In the genomic region with DNA sequence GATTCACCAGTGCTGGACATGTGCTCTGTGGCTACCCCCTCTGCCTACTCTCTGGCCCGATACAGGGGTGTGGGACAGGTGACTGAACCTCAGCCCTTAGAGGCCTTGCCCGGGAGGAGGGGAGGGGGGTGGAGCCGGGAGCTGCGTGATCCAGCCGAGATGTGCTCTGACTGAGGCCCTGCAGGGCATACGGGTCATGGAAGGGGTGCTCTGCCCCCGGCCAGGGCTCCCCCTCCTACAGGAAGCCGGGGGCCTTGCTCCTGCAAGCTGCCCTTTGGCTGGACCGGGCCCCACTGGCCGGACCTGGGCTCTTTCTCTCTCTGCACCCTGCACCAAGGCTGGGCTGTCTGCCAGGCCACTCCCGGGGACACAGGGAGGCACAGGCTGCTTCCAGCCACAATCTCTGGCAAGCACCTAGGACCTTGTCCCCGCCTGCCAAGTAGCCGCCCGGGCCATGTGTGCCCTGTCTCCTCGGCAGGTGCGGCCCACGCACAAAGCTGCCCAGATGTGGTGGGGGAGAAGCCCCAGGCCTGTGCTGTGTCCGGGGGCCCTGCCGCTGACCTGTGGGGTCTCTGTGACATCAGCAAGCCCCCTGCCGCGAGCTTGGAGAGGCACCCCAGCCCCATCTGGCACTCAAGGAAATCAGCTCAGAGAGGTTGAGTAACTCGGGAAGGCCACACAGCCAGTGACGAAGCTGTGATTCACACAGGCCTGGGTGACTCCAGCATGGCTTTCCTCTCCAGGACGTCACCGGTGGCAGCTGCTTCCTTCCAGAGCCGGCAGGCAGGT, we compare ENCODE assay signal across 9 cellular contexts. TPM values are rescaled to one million over a fixed set of nuclear protein-coding genes. Genes with fewer than 3 reads are reported as not detected.
DNase-seq lines count a peak whose midpoint lies in the region; ATAC-seq and TF ChIP-seq lines count a peak whose summit lies in the region.
"Had no signal": no experiment of that assay in that cellular context is flagged by ENCODE, and none has a peak within 500 bp of the region (broad histone marks: within the 10 kb centered on the region; RNA-seq: fewer than 3 reads in every experiment).

No MANE protein-coding gene starts in this region.

- CTCF ChIA-PET in GM10248 (lab: Yijun Ruan, JAX), result interaction anchor here (0.9 to 1.5 kb wide), 4 partner anchors 10 to 249 kb away, joined by 3 to 4 read pairs (median 3); no protein-coding TSS in a partner anchor

- no peaks in the 10 kb centered on the region for H3K79me2 ChIP-seq in neural progenitor cell (ENCODE audit: low read depth)

- H3F3A ChIP-seq in neural progenitor cell (ENCODE audit: low read depth), result peaks cover 10% of the 10 kb centered on the region

- 35 to 44% methylated on average over 8 to 22 of the region's 26 CpGs for WGBS in testis, 2 donors

- H3K36me3 Mint-ChIP-seq in activated naive CD4-positive, alpha-beta T cell treated with anti-CD3 and anti-CD28 coated beads, Interleukin-2, amount 50 U/mL, for 72 hours, result no peaks in the 10 kb centered on the region
- no peaks in the 10 kb centered on the region for H3K36me3 Mint-ChIP-seq in neural progenitor cell

- ATAC-seq in activated naive CD4-positive, alpha-beta T cell treated with anti-CD3 and anti-CD28 coated beads, Interleukin-2, amount 50 U/mL, for 72 hours, result peak; percentile 34 to 85
- peak; percentile 70 to 78 for ATAC-seq in left cardiac atrium

- no peak overlapping the region; the same call in 1 of the 2 replicates for H3K27ac ChIP-seq in SJCRH30
- H3K27ac ChIP-seq in testis, result peak overlapping the region in 1 of 2 donors; percentile 21
- no peak overlapping the region for H3K27ac ChIP-seq in neural progenitor cell

- peak overlapping the region in 1 of 2 donors; percentile 72 for H3K27ac Mint-ChIP-seq in activated naive CD4-positive, alpha-beta T cell treated with anti-CD3 and anti-CD28 coated beads, Interleukin-2, amount 50 U/mL, for 72 hours
- no peak overlapping the region for H3K27ac Mint-ChIP-seq in neural progenitor cell

- H3K27me3 Mint-ChIP-seq in neural progenitor cell (ENCODE audit: insufficient read depth, low read depth), result peaks cover 5% of the 10 kb centered on the region

- no peaks in the 10 kb centered on the region for H4K20me1 ChIP-seq in neural progenitor cell (ENCODE audit: low read depth)

- TF ChIP-seq POLR2A in testis (IDR thresholded peaks at IDR 0.05), result no peak

- no peaks in the 10 kb centered on the region for H3K36me3 ChIP-seq in SJCRH30
- H3K36me3 ChIP-seq in testis (ENCODE audit: low read depth, missing control alignments), result no peaks in the 10 kb centered on the region
- H3K36me3 ChIP-seq in neural progenitor cell, result no peaks in the 10 kb centered on the region

- H3K4me3 ChIP-seq in SJCRH30, result no peak overlapping the region
- no peak overlapping the region for H3K4me3 ChIP-seq in testis
- H3K4me3 ChIP-seq in neural progenitor cell, result no peak overlapping the region

- DNase-seq in activated naive CD4-positive, alpha-beta T cell treated with anti-CD3 and anti-CD28 coated beads, Interleukin-2, amount 50 U/mL, for 72 hours (ENCODE audit: low spot score in 2 of 2), result peak in 1 of 2 donors; percentile 58
- DNase-seq in activated naive CD4-positive, alpha-beta T cell treated with anti-CD3 and anti-CD28 coated beads, Interleukin-2, amount 50 U/mL, for 16 hours, result no peak
- DNase-seq in SJCRH30 (peak; percentile 76 to 81), left cardiac atrium (peak; percentile 68), testis (peak; percentile 88), GM10248 (ENCODE audit: extremely low spot score) (no peak), neural progenitor cell (ENCODE audit: low spot score) (no peak), T1000 (lab: John Stamatoyannopoulos, UW) (no peak)
- DNase-seq: NCI-H2171 had no signal

- intact Hi-C loops in left cardiac atrium (cut with DNase I) (no loop called here), testis (cut with DNase I; ENCODE audit: low total_unique reads) (no loop called here)

- peaks cover 11% of the 10 kb centered on the region for H3K4me1 Mint-ChIP-seq in neural progenitor cell

- TF ChIP-seq CTCF in testis (IDR thresholded peaks at IDR 0.05) (no peak), GM10248 (IDR thresholded peaks at IDR 0.05; ENCODE audit: control extremely low read depth, extremely low read depth, low read depth, missing control alignments) (no peak), neural progenitor cell (IDR thresholded peaks at IDR 0.05) (no peak)

- no peak overlapping the region for H3K4me2 ChIP-seq in neural progenitor cell

- no peak overlapping the region for H2AFZ ChIP-seq in neural progenitor cell (replicated peaks)

- peaks cover 5% of the 10 kb centered on the region; the same call in 1 of the 2 replicates for H3K4me1 ChIP-seq in SJCRH30
- peaks cover 11% of the 10 kb centered on the region for H3K4me1 ChIP-seq in testis
- no peaks in the 10 kb centered on the region for H3K4me1 ChIP-seq in neural progenitor cell

- POLR2A ChIA-PET in GM10248 (lab: Yijun Ruan, JAX), result no interaction called here

- H3K9ac ChIP-seq in neural progenitor cell, result no peak overlapping the region

- H3K9me3 ChIP-seq in SJCRH30 (replicated peaks) (no peaks in the 10 kb centered on the region), testis (no peaks in the 10 kb centered on the region), neural progenitor cell (ENCODE audit: low read depth) (no peaks in the 10 kb centered on the region)

- H3K4me3 Mint-ChIP-seq in neural progenitor cell, result no peak overlapping the region

- H3K9me3 Mint-ChIP-seq in activated naive CD4-positive, alpha-beta T cell treated with anti-CD3 and anti-CD28 coated beads, Interleukin-2, amount 50 U/mL, for 72 hours, result no peaks in the 10 kb centered on the region
- H3K9me3 Mint-ChIP-seq in neural progenitor cell, result no peaks in the 10 kb centered on the region

- H3K27me3 ChIP-seq in SJCRH30 (no peaks in the 10 kb centered on the region), testis (no peaks in the 10 kb centered on the region), neural progenitor cell (no peaks in the 10 kb centered on the region)

RNA-seq across cellular contexts. Expression of gene SCNN1D, which starts 1.5 kb away (rescaled TPM):
- total RNA-seq in activated naive CD4-positive, alpha-beta T cell treated with anti-CD3 and anti-CD28 coated beads, Interleukin-2, amount 50 U/mL, for 72 hours, result 10 to 100 TPM in 1 of 2 donors, 1 to 10 TPM in 1; 3.2 to 11.7 TPM
- 1.1 and 2.2 TPM in 2 replicates for total RNA-seq in SJCRH30 (2014; rRNA removed; shearing (Covaris generic))
- total RNA-seq in left cardiac atrium (1 to 10 TPM; 3.5 to 4.1 TPM), testis (10 to 100 TPM; 49.9 to 58.7 TPM), neural progenitor cell (ENCODE audit: low replicate concordance) (0.41 and 4.7 TPM in 2 replicates)
- polyA plus RNA-seq in testis (ENCODE audit: insufficient read depth, low read depth, low replicate concordance), result 21.0 TPM

RNA-seq across cellular contexts. Expression of gene UBE2J2, which starts 8.1 kb away (rescaled TPM):
- 10 to 100 TPM; 59.4 to 80.5 TPM for total RNA-seq in activated naive CD4-positive, alpha-beta T cell treated with anti-CD3 and anti-CD28 coated beads, Interleukin-2, amount 50 U/mL, for 72 hours
- total RNA-seq in SJCRH30 (2014; rRNA removed; shearing (Covaris generic)), result 109 and 115 TPM in 2 replicates
- total RNA-seq in left cardiac atrium (10 to 100 TPM; 35.9 to 41.5 TPM), testis (100 to 1,000 TPM; 133 to 139 TPM), neural progenitor cell (ENCODE audit: low replicate concordance) (32.9 and 39.2 TPM in 2 replicates)
- 203 TPM for polyA plus RNA-seq in testis (ENCODE audit: insufficient read depth, low read depth, low replicate concordance)

RNA-seq across cellular contexts. Expression of gene ACAP3, which starts 26.0 kb away (rescaled TPM):
- total RNA-seq in activated naive CD4-positive, alpha-beta T cell treated with anti-CD3 and anti-CD28 coated beads, Interleukin-2, amount 50 U/mL, for 72 hours, result 10 to 100 TPM; 38.3 to 52.4 TPM
- total RNA-seq in SJCRH30 (2014; rRNA removed; shearing (Covaris generic)), result 18.7 and 27.4 TPM in 2 replicates
- total RNA-seq in left cardiac atrium (10 to 100 TPM; 36.2 to 46.7 TPM), testis (10 to 100 TPM; 53.0 to 62.7 TPM), neural progenitor cell (ENCODE audit: low replicate concordance) (10.7 and 24.6 TPM in 2 replicates)
- polyA plus RNA-seq in testis (ENCODE audit: insufficient read depth, low read depth, low replicate concordance), result 16.8 TPM

RNA-seq across cellular contexts. Expression of gene PUSL1, which starts 26.7 kb away (rescaled TPM):
- 10 to 100 TPM; 15.1 to 39.5 TPM for total RNA-seq in activated naive CD4-positive, alpha-beta T cell treated with anti-CD3 and anti-CD28 coated beads, Interleukin-2, amount 50 U/mL, for 72 hours
- total RNA-seq in SJCRH30 (2014; rRNA removed; shearing (Covaris generic)), result 23.9 and 25.3 TPM in 2 replicates
- total RNA-seq in left cardiac atrium, result 10 to 100 TPM; 11.4 to 12.2 TPM
- 10 to 100 TPM; 35.4 to 39.0 TPM for total RNA-seq in testis
- polyA plus RNA-seq in testis (ENCODE audit: insufficient read depth, low read depth, low replicate concordance), result 12.4 TPM
- total RNA-seq in neural progenitor cell (ENCODE audit: low replicate concordance), result 3.7 and 22.5 TPM in 2 replicates

RNA-seq across cellular contexts. Expression of gene C1QTNF12, which starts 35.2 kb away (rescaled TPM):
- 10 to 100 TPM in 1 of 2 donors, 1 to 10 TPM in 1; 4.0 to 17.7 TPM for total RNA-seq in activated naive CD4-positive, alpha-beta T cell treated with anti-CD3 and anti-CD28 coated beads, Interleukin-2, amount 50 U/mL, for 72 hours
- 0.30 TPM in 1 of 2 replicates, not detected in the other for total RNA-seq in SJCRH30 (2014; rRNA removed; shearing (Covaris generic))
- 1 to 10 TPM in 1 of 2 donors, not detected in 1; 1.5 TPM for total RNA-seq in left cardiac atrium
- 1 to 10 TPM; 4.7 to 7.7 TPM for total RNA-seq in testis
- 2.7 TPM for polyA plus RNA-seq in testis (ENCODE audit: insufficient read depth, low read depth, low replicate concordance)
- 0.28 and 2.1 TPM in 2 replicates for total RNA-seq in neural progenitor cell (ENCODE audit: low replicate concordance)

Comparison
In these comparisons a context has a peak if more than half of its experiments do, and no peak if none do; other contexts are left out.
1. DNase-seq: peak in SJCRH30 (2 of 2), left cardiac atrium (single experiment) and testis (single experiment); none in activated naive CD4-positive, alpha-beta T cell treated with anti-CD3 and anti-CD28 coated beads, Interleukin-2, amount 50 U/mL, for 16 hours (single experiment), GM10248 (single experiment), neural progenitor cell (single experiment) and T1000 (single experiment).